34 cellular contexts compared by ENCODE assay signal in the genomic region with DNA sequence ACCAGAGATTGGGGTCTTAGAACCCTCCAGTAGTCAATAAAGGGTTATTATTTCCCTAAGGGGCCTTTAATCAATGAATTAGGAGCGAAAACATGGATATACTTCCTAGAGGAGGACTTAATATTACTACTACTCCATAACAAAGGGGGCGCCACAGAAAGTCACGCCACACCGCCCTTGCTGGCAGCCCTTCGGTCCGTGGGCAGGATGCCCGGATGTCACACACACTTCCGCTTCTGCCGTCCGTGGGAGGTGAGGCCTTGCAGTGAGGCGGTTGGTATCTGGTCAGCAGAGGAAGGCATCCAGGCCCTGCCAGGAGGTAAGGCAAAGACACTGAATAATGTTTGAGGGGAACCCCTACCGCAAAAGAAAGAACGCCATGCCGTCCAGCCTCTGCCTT. TPM values are rescaled to one million over a fixed set of nuclear protein-coding genes. Genes with fewer than 3 reads are reported as not detected.
"Had no signal": no experiment of that assay in that cellular context is flagged by ENCODE, and none has a peak within 500 bp of the region (broad histone marks: within the 10 kb centered on the region; RNA-seq: fewer than 3 reads in every experiment).

No MANE protein-coding gene starts in this region.

- DNase-seq: colonic mucosa; cortex of kidney; effector CD8-positive, alpha-beta T cell; effector memory CD8-positive, alpha-beta T cell; endodermal cell; erythroblast; esophagus squamous epithelium; foreskin fibroblast; foreskin melanocyte; gastrocnemius medialis; glutamatergic neuron; head of caudate nucleus; heart right ventricle; hippocampal formation; left cardiac atrium; left lung; left ventricle myocardium superior; lower lobe of right lung; mesenchymal stem cell; mucosa of descending colon; naive B cell had no signal

- FAIRE-seq: endometrium, islet of Langerhans, keratinocyte had no signal

- H3K9me3 ChIP-seq: colonic mucosa, esophagus squamous epithelium, gastrocnemius medialis, left lung, lower lobe of right lung, mucosa of descending colon had no signal

- H3K4me3 ChIP-seq: colonic mucosa, esophagus squamous epithelium, gastrocnemius medialis, heart right ventricle, left lung, lower lobe of right lung, mucosa of descending colon had no signal

- H3K4me1 ChIP-seq: colonic mucosa, esophagus squamous epithelium, gastrocnemius medialis, heart right ventricle, left lung, lower lobe of right lung had no signal

- H3K36me3 ChIP-seq: colonic mucosa, esophagus squamous epithelium, gastrocnemius medialis, heart right ventricle, left lung, lower lobe of right lung had no signal

- H3K27me3 ChIP-seq: colonic mucosa, esophagus squamous epithelium, gastrocnemius medialis, heart right ventricle, left lung had no signal

- H3K27ac ChIP-seq: colonic mucosa, epithelial cell of prostate, esophagus squamous epithelium, gastrocnemius medialis, heart right ventricle, left lung, lower lobe of right lung had no signal

- ATAC-seq: effector memory CD8-positive, alpha-beta T cell; esophagus mucosa; gastrocnemius medialis; heart right ventricle; left cardiac atrium; left lung; left ventricle myocardium superior; lower lobe of right lung; mucosa of descending colon had no signal

RNA-seq across cellular contexts. Expression of a gene that starts 0.4 kb away (rescaled TPM):
- total RNA-seq: colonic mucosa, dermis microvascular lymphatic vessel endothelial cell, endodermal cell, esophagus mucosa, esophagus squamous epithelium, gastrocnemius medialis, glomerular endothelial cell, heart right ventricle, kidney epithelial cell, left cardiac atrium, left lung, left ventricle myocardium superior, lower leg skin, lower lobe of right lung, lung microvascular endothelial cell, mesenteric fat pad, mesothelial cell of epicardium, mucosa of descending colon, myocyte had no signal
- polyA plus RNA-seq: heart right ventricle, keratinocyte had no signal
